In genomic region chr6:5723905-5724691, GRCh38 we compare ENCODE assay signal across 8 cellular contexts.
DNase-seq lines count a peak whose midpoint lies in the region; ATAC-seq, FAIRE-seq and TF ChIP-seq lines count a peak whose summit lies in the region.

No MANE protein-coding gene starts in this region.

- POLR2A ChIA-PET in K562 (lab: Yijun Ruan, JAX), result no interaction called here

- H4K20me1 ChIP-seq in K562 (replicated peaks; ENCODE audit: control insufficient read depth, insufficient read depth, low read length), result peaks cover 23% of the 10 kb centered on the region; the same call in 1 of the 2 replicates

- no peaks in the 10 kb centered on the region for H3K36me3 ChIP-seq in GM06990 (ENCODE audit: control insufficient read depth, insufficient read depth, low read length)
- no peaks in the 10 kb centered on the region for H3K36me3 ChIP-seq in K562 (ENCODE audit: control insufficient read depth, insufficient read depth, low read length)
- H3K36me3 ChIP-seq in rectal smooth muscle tissue (ENCODE audit: control insufficient read depth, insufficient read depth, low read length), result no peaks in the 10 kb centered on the region

- H3K4me2 ChIP-seq in K562 (ENCODE audit: insufficient read depth, low read length), result no peak overlapping the region

- H3K79me2 ChIP-seq in K562 (ENCODE audit: control insufficient read depth, insufficient read depth, low read length), result no peaks in the 10 kb centered on the region

- in situ Hi-C loops in K562 (cut with MboI), result no loop called here

- no TSS peak for BruUV-seq in K562 (replicated peaks; lab: Mats Ljungman, UMichigan)

- peak; percentile 25 for TF ChIP-seq CTCF in GM06990 (IDR thresholded peaks at IDR 0.05; ENCODE audit: insufficient read depth, low read length, poor library complexity, severe bottlenecking)
- TF ChIP-seq CTCF in K562 (IDR thresholded peaks at IDR 0.05 in 2 of 3, conservative IDR thresholded peaks at IDR 0.05 in 1 of 3; ENCODE audit: insufficient read depth in 2 of 3, low read depth in 1 of 3, low read length in 3 of 3), result no peak

- no peak for TF ChIP-seq EP300 in K562 (IDR thresholded peaks at IDR 0.05; ENCODE audit: low read length)

- no peaks in the 10 kb centered on the region for H3K9me1 ChIP-seq in K562 (ENCODE audit: control insufficient read depth, insufficient read depth, low read length)

- intact Hi-C loops in K562 (cut with micrococcal nuclease), result no loop called here

- H3K9me3 ChIP-seq in K562 (replicated peaks; ENCODE audit: control insufficient read depth, insufficient read depth, low read depth, low read length), result no peaks in the 10 kb centered on the region

- peaks cover 0 to 3% of the 10 kb centered on the region in 2 experiments; a peak in 1 of 5 replicates for H3K4me1 ChIP-seq in K562 (replicated peaks in 1 of 2; ENCODE audit: control insufficient read depth in 2 of 2, insufficient read depth in 2 of 2, low read length in 2 of 2)
- no peaks in the 10 kb centered on the region for H3K4me1 ChIP-seq in rectal smooth muscle tissue (ENCODE audit: control insufficient read depth, insufficient read depth, low read length)

- ATAC-seq in GM19438 (IDR thresholded peaks at IDR 0.05; ENCODE audit: low read depth, unreplicated experiment), result peak; percentile 93
- ATAC-seq in HG03439 (IDR thresholded peaks at IDR 0.05; ENCODE audit: unreplicated experiment), result peak; percentile 93
- peak; percentile 52 for ATAC-seq in K562

- H3K27ac ChIP-seq in K562 (ENCODE audit: extremely low read depth, low read depth, low read length) (no peak overlapping the region), rectal smooth muscle tissue (ENCODE audit: low read depth, low read length) (no peak overlapping the region)

- WGBS in K562 (ENCODE audit: insufficient coverage, low coverage, missing lambda C conversion rate), result 26% methylated on average over 19 of the region's 19 CpGs

- H3K4me3 ChIP-seq in GM06990 (replicated peaks; ENCODE audit: low read depth, low read length), result peak overlapping the region; percentile 60
- no peak overlapping the region for H3K4me3 ChIP-seq in K562
- peak overlapping the region; percentile 2 for H3K4me3 ChIP-seq in rectal smooth muscle tissue (ENCODE audit: low read length)

- CTCF ChIA-PET in K562 (lab: Yijun Ruan, JAX; ENCODE audit: low intra/inter-chr PET ratio), result no interaction called here

- H3K27me3 ChIP-seq in GM06990 (replicated peaks; ENCODE audit: control insufficient read depth, insufficient read depth, low read length) (no peaks in the 10 kb centered on the region), K562 (ENCODE audit: control insufficient read depth in 2 of 2, insufficient read depth in 2 of 2, low read length in 2 of 2) (peaks cover 8 to 46% of the 10 kb centered on the region in 2 experiments), rectal smooth muscle tissue (ENCODE audit: control insufficient read depth, insufficient read depth, low read length) (no peaks in the 10 kb centered on the region)

- no peak for TF ChIP-seq POLR2A in K562 (conservative IDR thresholded peaks at IDR 0.05)

- TF ChIP-seq RAD21 in K562 (CRISPR knock-in tag; conservative IDR thresholded peaks at IDR 0.05 in 1 of 2, IDR thresholded peaks at IDR 0.05 in 1 of 2), result no peak

- no peak for FAIRE-seq in K562 (lab: Jason Lieb, UNC)

- peak; percentile 84 for DNase-seq in GM06990 (ENCODE audit: extremely low read depth, insufficient read length)
- no peak for DNase-seq in K562 (ENCODE audit: extremely low read depth in 1 of 4, low spot score in 3 of 4)
- no peak for DNase-seq in RKO (ENCODE audit: low spot score)
- no peak for DNase-seq in iPS-NIHi7 (ENCODE audit: extremely low spot score)
- no peak for DNase-seq in NCI-H2171 (lab: John Stamatoyannopoulos, UW)

- H3K9ac ChIP-seq in K562 (ENCODE audit: insufficient read depth in 1 of 2, low read depth in 2 of 2, low read length in 2 of 2) (no peak overlapping the region), rectal smooth muscle tissue (ENCODE audit: low read length) (no peak overlapping the region)

- H2AFZ ChIP-seq in K562 (ENCODE audit: low read depth, low read length), result no peak overlapping the region

TF ChIP-seq in K562, 482 proteins besides CTCF, POLR2A, EP300 and RAD21:
- TF ChIP-seq BRF1 (IDR thresholded peaks at IDR 0.05; ENCODE audit: borderline replicate concordance, extremely low read depth, insufficient read length), result no peak
- TF ChIP-seq BHLHE40 (IDR thresholded peaks at IDR 0.05; ENCODE audit: low read length), result no peak
- no peak for TF ChIP-seq ZNF79 (CRISPR knock-in tag; IDR thresholded peaks at IDR 0.05; ENCODE audit: low read depth)
- no peak for TF ChIP-seq POLR2H (tag; IDR thresholded peaks at IDR 0.05; ENCODE audit: low read depth)
- TF ChIP-seq GABPA (tag; conservative IDR thresholded peaks at IDR 0.05; ENCODE audit: low read depth), result no peak
- TF ChIP-seq CTCFL (IDR thresholded peaks at IDR 0.05; ENCODE audit: borderline replicate concordance, insufficient read depth, low read depth, low read length, poor library complexity, severe bottlenecking), result no peak
- no peak for TF ChIP-seq MEIS2 (IDR thresholded peaks at IDR 0.05; ENCODE audit: partially characterized antibody)
- TF ChIP-seq PHF8 (IDR thresholded peaks at IDR 0.05; ENCODE audit: borderline replicate concordance, low read length), result no peak
- no peak for TF ChIP-seq ZNF408 (CRISPR knock-in tag; IDR thresholded peaks at IDR 0.05; ENCODE audit: low read depth)
- no peak for TF ChIP-seq E2F4 (CRISPR knock-in tag; IDR thresholded peaks at IDR 0.05; ENCODE audit: low read depth)
